Comparison of ENCODE assay signal across 16 cellular contexts in genomic region chr14:27049611-27050172, GRCh38.
DNase-seq lines count a peak whose midpoint lies in the region; ATAC-seq, FAIRE-seq and TF ChIP-seq lines count a peak whose summit lies in the region.
"Had no signal": no experiment of that assay in that cellular context is flagged by ENCODE, and none has a peak within 500 bp of the region (broad histone marks: within the 10 kb centered on the region; RNA-seq: fewer than 3 reads in every experiment).

No MANE protein-coding gene starts in this region.

- H3K4me1 ChIP-seq in tibial nerve (no peaks in the 10 kb centered on the region), kidney (ENCODE audit: control insufficient read depth in 1 of 2, insufficient read depth in 1 of 2, low read depth in 1 of 2, low read length in 2 of 2) (no peaks in the 10 kb centered on the region)
- H3K4me1 ChIP-seq: HAP-1 had no signal

- no peak overlapping the region for H3K9ac ChIP-seq in kidney (ENCODE audit: low read length in 2 of 2)

- no peak for TF ChIP-seq POLR2A in tibial nerve (IDR thresholded peaks at IDR 0.05)

- no peak for FAIRE-seq in kidney (lab: Jason Lieb, UNC)
- FAIRE-seq: GM12878, GM18507, GM19239 had no signal

- H3K9me3 ChIP-seq in tibial nerve: peaks cover 0 to 4% (median 0%) of the 10 kb centered on the region in 4 donors
- H3K9me3 ChIP-seq in kidney (ENCODE audit: control insufficient read depth in 1 of 2, low read length in 2 of 2): no peaks in the 10 kb centered on the region
- H3K9me3 ChIP-seq: HAP-1 had no signal

- no peak overlapping the region for H3K4me3 ChIP-seq in tibial nerve
- no peak overlapping the region for H3K4me3 ChIP-seq in kidney (ENCODE audit: low read length in 2 of 2)
- H3K4me3 ChIP-seq: GM12878, HAP-1 had no signal

- WGBS in tibial nerve, 2 donors: 64 to 74% methylated on average over 3 of the region's 3 CpGs

- no peak for TF ChIP-seq EP300 in tibial nerve (IDR thresholded peaks at IDR 0.05)

- H3K27me3 ChIP-seq in tibial nerve: no peaks in the 10 kb centered on the region

- H3K36me3 ChIP-seq in tibial nerve (no peaks in the 10 kb centered on the region), kidney (ENCODE audit: control insufficient read depth in 1 of 2, insufficient read depth in 2 of 2, low read length in 2 of 2) (no peaks in the 10 kb centered on the region)
- H3K36me3 ChIP-seq: HAP-1 had no signal

- TF ChIP-seq CTCF in tibial nerve (IDR thresholded peaks at IDR 0.05): no peak
- no peak for TF ChIP-seq CTCF in kidney (IDR thresholded peaks at IDR 0.05; ENCODE audit: borderline replicate concordance, extremely low read depth, insufficient read depth)

- H3K27ac ChIP-seq in tibial nerve (no peak overlapping the region), kidney (ENCODE audit: low read depth in 2 of 2, low read length in 2 of 2) (no peak overlapping the region)
- H3K27ac ChIP-seq: RWPE1 had no signal

- intact Hi-C loops in kidney (cut with DNase I): no loop called here

- DNase-seq in DMS153 (lab: John Stamatoyannopoulos, UW) (peak; percentile 34), NCI-H146 (lab: John Stamatoyannopoulos, UW) (peak; percentile 82), NCI-H2196 treated with DMSO at 0.1 percent for 48 hours (lab: John Stamatoyannopoulos, UW; ENCODE audit: unreplicated experiment) (peak; percentile 8), SK-N-DZ (ENCODE audit: low spot score) (peak; percentile 11), tibial nerve (ENCODE audit: low spot score in 2 of 2) (no peak), kidney (no peak)
- DNase-seq: CD4-positive, CD25-positive, alpha-beta regulatory T cell; DMS79; NCI-H345; T-helper 9 cell had no signal

- no peak for ATAC-seq in GM19452 (IDR thresholded peaks at IDR 0.05; ENCODE audit: unreplicated experiment)
- ATAC-seq: GM12878 had no signal

Comparison
In these comparisons a context has a peak if more than half of its experiments do, and no peak if none do; other contexts are left out.
1. DNase-seq: peak in DMS153 (single experiment), NCI-H146 (single experiment), NCI-H2196 treated with DMSO at 0.1 percent for 48 hours (single experiment) and SK-N-DZ (single experiment); none in tibial nerve (0 of 2) and kidney (single experiment).